28 cellular contexts compared by ENCODE assay signal in the genomic region with DNA sequence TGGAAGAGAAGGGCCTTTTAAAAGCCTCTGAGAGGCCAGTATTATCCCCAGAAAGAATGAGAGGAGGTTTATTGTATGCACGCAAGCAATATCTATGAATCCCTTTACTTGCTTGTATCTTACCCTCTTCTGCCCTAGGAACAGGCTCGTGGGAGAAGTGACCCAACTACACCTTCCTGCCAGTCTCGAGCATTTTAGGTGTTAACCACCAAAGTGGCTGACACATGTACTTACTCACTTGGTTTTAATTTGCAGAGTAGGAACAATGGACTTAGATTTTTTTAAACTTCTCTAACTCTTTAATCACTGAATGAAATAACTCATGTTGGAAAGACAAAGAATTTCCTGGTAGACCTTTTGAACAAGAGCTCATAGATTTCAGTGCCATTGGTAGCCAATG.
DNase-seq lines count a peak whose midpoint lies in the region; ATAC-seq and TF ChIP-seq lines count a peak whose summit lies in the region.
"Had no signal": no experiment of that assay in that cellular context is flagged by ENCODE, and none has a peak within 500 bp of the region (broad histone marks: within the 10 kb centered on the region; RNA-seq: fewer than 3 reads in every experiment).

No MANE protein-coding gene starts in this region.

- no peak overlapping the region for H3K23ac ChIP-seq in IMR-90 (ENCODE audit: low read depth, low read length)

- no peak overlapping the region for H3K18ac ChIP-seq in IMR-90 (ENCODE audit: low read depth, low read length)

- peaks cover 5% of the 10 kb centered on the region for H3K4me1 ChIP-seq in IMR-90 (ENCODE audit: control insufficient read depth, insufficient read depth, low read length)
- H3K4me1 ChIP-seq: pancreas had no signal

- no peak overlapping the region for H3K14ac ChIP-seq in IMR-90 (replicated peaks; ENCODE audit: low read depth, low read length)

- no peak overlapping the region for H3K9ac ChIP-seq in IMR-90 (ENCODE audit: low read depth, low read length)
- H3K9ac ChIP-seq: GM23248 had no signal

- dilution Hi-C loops in IMR-90 (cut with HindIII; ENCODE audit: low sequenced_read_pairs, unreplicated experiment) = no loop called here

- ATAC-seq in activated naive CD4-positive, alpha-beta T cell treated with anti-CD3 and anti-CD28 coated beads, Interleukin-2, amount 50 U/mL, for 72 hours = peak; percentile 57 to 63
- ATAC-seq in IMR-90 (ENCODE audit: low read depth) = no peak
- ATAC-seq in GM18517 (IDR thresholded peaks at IDR 0.05; ENCODE audit: unreplicated experiment) = no peak
- ATAC-seq: mucosa of descending colon, pancreas had no signal

- H3K27me3 ChIP-seq in IMR-90 (ENCODE audit: control insufficient read depth, insufficient read depth, low read length) = no peaks in the 10 kb centered on the region
- H3K27me3 ChIP-seq: pancreas, Peyer's patch, tibial nerve had no signal

- no peaks in the 10 kb centered on the region for H3K9me3 ChIP-seq in IMR-90 (ENCODE audit: control insufficient read depth, insufficient read depth, low read length)
- H3K9me3 ChIP-seq: mucosa of descending colon, pancreas, Peyer's patch, tibial nerve had no signal

- H2BK20ac ChIP-seq in IMR-90 (ENCODE audit: low read depth, low read length) = 0 out of 2 replicates have a peak overlapping the region, but pooled peaks have one; percentile 2

- H3K4me1 Mint-ChIP-seq in stimulated activated naive CD8-positive, alpha-beta T cell treated with anti-CD3 and anti-CD28 coated beads, Interleukin-15, Interleukin-2, amounts not matched to agents 100 ng/mL and 50 ng/mL, for 24 hours (ENCODE audit: low read depth) = peaks cover 26% of the 10 kb centered on the region
- H3K4me1 Mint-ChIP-seq: B cell had no signal

- no peak overlapping the region for H4K91ac ChIP-seq in IMR-90 (ENCODE audit: insufficient read depth, low read depth, low read length)

- in situ Hi-C loops in IMR-90 (cut with MboI; ENCODE audit: low sequenced_read_pairs) = no loop called here

- no peak overlapping the region for H3K4me3 ChIP-seq in IMR-90 (ENCODE audit: insufficient read depth, low read depth, low read length)
- H3K4me3 ChIP-seq: GM23248, mucosa of descending colon, pancreas, Peyer's patch, tibial nerve had no signal

- H3K27me3 Mint-ChIP-seq in stimulated activated naive CD8-positive, alpha-beta T cell treated with anti-CD3 and anti-CD28 coated beads, Interleukin-15, Interleukin-2, amounts not matched to agents 100 ng/mL and 50 ng/mL, for 24 hours = peaks cover 3% of the 10 kb centered on the region

- TF ChIP-seq POLR2A in IMR-90 (IDR thresholded peaks at IDR 0.05; ENCODE audit: low read depth, low read length) = no peak

- no peak overlapping the region for H3K27ac Mint-ChIP-seq in activated naive CD4-positive, alpha-beta T cell treated with anti-CD3 and anti-CD28 coated beads, Interleukin-2, amount 50 U/mL, for 72 hours
- no peak overlapping the region for H3K27ac Mint-ChIP-seq in stimulated activated naive CD8-positive, alpha-beta T cell treated with anti-CD3 and anti-CD28 coated beads, Interleukin-15, Interleukin-2, amounts not matched to agents 100 ng/mL and 50 ng/mL, for 24 hours
- H3K27ac Mint-ChIP-seq: activated naive CD4-positive, alpha-beta T cell treated with anti-CD3 and anti-CD28 coated beads for 36 hours; B cell had no signal

- no peak for TF ChIP-seq CTCF in IMR-90 (conservative IDR thresholded peaks at IDR 0.05; ENCODE audit: low read depth, low read length)

- no peaks in the 10 kb centered on the region for H3K36me3 ChIP-seq in IMR-90 (ENCODE audit: control insufficient read depth, insufficient read depth, low read length)
- H3K36me3 ChIP-seq: pancreas, Peyer's patch, tibial nerve had no signal

- no peak overlapping the region for H2AK9ac ChIP-seq in IMR-90 (replicated peaks; ENCODE audit: low read depth, low read length, poor library complexity)

- no peak overlapping the region for H3K4ac ChIP-seq in IMR-90 (ENCODE audit: low read depth, low read length)

- no peak overlapping the region for H4K5ac ChIP-seq in IMR-90 (ENCODE audit: low read depth, low read length)

- H2BK15ac ChIP-seq in IMR-90 (ENCODE audit: low read depth, low read length) = no peak overlapping the region

- no peak overlapping the region for H4K8ac ChIP-seq in IMR-90 (ENCODE audit: low read depth in 2 of 2, low read length in 2 of 2)

- H3K56ac ChIP-seq in IMR-90 (ENCODE audit: extremely low read depth, insufficient read depth, low read length) = no peak overlapping the region

- H2AFZ ChIP-seq in IMR-90 (replicated peaks; ENCODE audit: low read length, poor library complexity) = no peak overlapping the region
- H2AFZ ChIP-seq: GM23248 had no signal

- intact Hi-C loops in IMR-90 (cut with micrococcal nuclease) = no loop called here

- no peak overlapping the region for H2AK5ac ChIP-seq in IMR-90 (ENCODE audit: low read depth, low read length)

- no CpG with 5 or more reads among the region's 3 CpGs for WGBS in IMR-90 (ENCODE audit: extremely low coverage in 2 of 2, insufficient read length in 1 of 2), 2 experiments

- no peak overlapping the region for H3K4me2 ChIP-seq in IMR-90 (ENCODE audit: low read depth, low read length)

- H2BK5ac ChIP-seq in IMR-90 (ENCODE audit: low read depth, low read length, poor library complexity, severe bottlenecking) = no peak overlapping the region

- TF ChIP-seq RAD21 in IMR-90 (IDR thresholded peaks at IDR 0.05; ENCODE audit: low read length) = no peak

- CTCF ChIA-PET in IMR-90 (lab: Yijun Ruan, JAX) = no interaction called here

- peaks cover under 1% of the 10 kb centered on the region; the same call in 1 of the 2 replicates for H3K9me1 ChIP-seq in IMR-90 (ENCODE audit: insufficient read depth, low read length)

- H3K36me3 Mint-ChIP-seq in activated naive CD4-positive, alpha-beta T cell treated with anti-CD3 and anti-CD28 coated beads, Interleukin-2, amount 50 U/mL, for 72 hours = no peaks in the 10 kb centered on the region
- H3K36me3 Mint-ChIP-seq in stimulated activated naive CD8-positive, alpha-beta T cell treated with anti-CD3 and anti-CD28 coated beads, Interleukin-15, Interleukin-2, amounts not matched to agents 100 ng/mL and 50 ng/mL, for 24 hours (ENCODE audit: low read depth) = no peaks in the 10 kb centered on the region

- peak overlapping the region; percentile 10 for H3K4me3 Mint-ChIP-seq in stimulated activated naive CD8-positive, alpha-beta T cell treated with anti-CD3 and anti-CD28 coated beads, Interleukin-15, Interleukin-2, amounts not matched to agents 100 ng/mL and 50 ng/mL, for 24 hours
- H3K4me3 Mint-ChIP-seq: activated naive CD4-positive, alpha-beta T cell treated with anti-CD3 and anti-CD28 coated beads for 36 hours; B cell had no signal

- BruUV-seq in IMR-90 (replicated peaks; lab: Mats Ljungman, UMichigan) = no TSS peak

- H4K20me1 ChIP-seq in IMR-90 (ENCODE audit: insufficient read depth, low read length) = no peaks in the 10 kb centered on the region

- peaks cover 0 to 4% of the 10 kb centered on the region in 2 experiments; a peak in 1 of 4 replicates for H3K79me1 ChIP-seq in IMR-90 (ENCODE audit: low read depth in 1 of 2, low read length in 2 of 2)

- POLR2A ChIA-PET in IMR-90 (lab: Charles Lee; ENCODE audit: unreplicated experiment) = interaction anchor here (1.0 kb wide), 1 partner anchor 9 kb away, joined by 4 read pairs; no protein-coding TSS in a partner anchor

- H3K9me3 Mint-ChIP-seq in activated naive CD4-positive, alpha-beta T cell treated with anti-CD3 and anti-CD28 coated beads, Interleukin-2, amount 50 U/mL, for 72 hours = no peaks in the 10 kb centered on the region
- no peaks in the 10 kb centered on the region for H3K9me3 Mint-ChIP-seq in stimulated activated naive CD8-positive, alpha-beta T cell treated with anti-CD3 and anti-CD28 coated beads, Interleukin-15, Interleukin-2, amounts not matched to agents 100 ng/mL and 50 ng/mL, for 24 hours
- H3K9me3 Mint-ChIP-seq: activated naive CD4-positive, alpha-beta T cell treated with anti-CD3 and anti-CD28 coated beads for 36 hours had no signal

- no peak for DNase-seq in activated naive CD4-positive, alpha-beta T cell treated with anti-CD3 and anti-CD28 coated beads, Interleukin-2, amount 50 U/mL, for 72 hours (ENCODE audit: low spot score in 2 of 2)
- no peak for DNase-seq in activated naive CD4-positive, alpha-beta T cell (lab: John Stamatoyannopoulos, UW)
- DNase-seq in IMR-90 (no peak), kidney tubule cell (ENCODE audit: low spot score) (peak; percentile 11), DMS 273 (lab: John Stamatoyannopoulos, UW; ENCODE audit: unreplicated experiment) (no peak), globus pallidus (ENCODE audit: low spot score) (no peak)
- DNase-seq: activated CD4-positive, CD25-positive, alpha-beta regulatory T cell treated with anti-CD3 and anti-CD28 coated beads, Interleukin-2, amount 50 U/mL, for 72 hours; activated CD8-positive, alpha-beta memory T cell treated with anti-CD3 and anti-CD28 coated beads for 24 hours; activated naive CD4-positive, alpha-beta T cell treated with anti-CD3 and anti-CD28 coated beads for 36 hours; activated T-cell treated with anti-CD3 and anti-CD28 coated beads, Interleukin-2, amount 50 U/mL, for 1 hour; amygdala; DMS53; effector CD8-positive, alpha-beta T cell; GM23248; mammary epithelial cell; mucosa of descending colon; NCI-H1694; NCI-H446; NCI-H748 treated with DMSO at 0.1 percent for 48 hours; pancreas; Peyer's patch; retina; SHP77 treated with DMSO at 0.1 percent for 48 hours had no signal

- H3K27ac ChIP-seq in IMR-90 (ENCODE audit: insufficient read depth, low read length) = no peak overlapping the region
- H3K27ac ChIP-seq: epithelial cell of prostate, GM23248, Peyer's patch, tibial nerve had no signal

- no peak overlapping the region for H2BK120ac ChIP-seq in IMR-90 (ENCODE audit: low read depth, low read length)

TF ChIP-seq in IMR-90, 13 proteins besides CTCF, POLR2A, EP300 and RAD21:
- no peak for TF ChIP-seq CEBPB (IDR thresholded peaks at IDR 0.05; ENCODE audit: low read depth, low read length)
- TF ChIP-seq, protein P1, sequence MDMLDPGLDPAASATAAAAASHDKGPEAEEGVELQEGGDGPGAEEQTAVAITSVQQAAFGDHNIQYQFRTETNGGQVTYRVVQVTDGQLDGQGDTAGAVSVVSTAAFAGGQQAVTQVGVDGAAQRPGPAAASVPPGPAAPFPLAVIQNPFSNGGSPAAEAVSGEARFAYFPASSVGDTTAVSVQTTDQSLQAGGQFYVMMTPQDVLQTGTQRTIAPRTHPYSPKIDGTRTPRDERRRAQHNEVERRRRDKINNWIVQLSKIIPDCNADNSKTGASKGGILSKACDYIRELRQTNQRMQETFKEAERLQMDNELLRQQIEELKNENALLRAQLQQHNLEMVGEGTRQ (IDR thresholded peaks at IDR 0.05; ENCODE audit: low read depth, low read length) = no peak
- no peak for TF ChIP-seq MAFK (IDR thresholded peaks at IDR 0.05; ENCODE audit: low read depth, low read length)
- TF ChIP-seq CHD1 (IDR thresholded peaks at IDR 0.05; ENCODE audit: low read depth, low read length) = no peak
- TF ChIP-seq NFE2L2 (IDR thresholded peaks at IDR 0.05; ENCODE audit: low read depth, low read length) = no peak

Comparison
In these comparisons a context has a peak if more than half of its experiments do, and no peak if none do; other contexts are left out.
1. ATAC-seq: peak in activated naive CD4-positive, alpha-beta T cell treated with anti-CD3 and anti-CD28 coated beads, Interleukin-2, amount 50 U/mL, for 72 hours (2 of 2); none in IMR-90 (single experiment) and GM18517 (single experiment).